9 cellular contexts compared by ENCODE assay signal in the genomic region with DNA sequence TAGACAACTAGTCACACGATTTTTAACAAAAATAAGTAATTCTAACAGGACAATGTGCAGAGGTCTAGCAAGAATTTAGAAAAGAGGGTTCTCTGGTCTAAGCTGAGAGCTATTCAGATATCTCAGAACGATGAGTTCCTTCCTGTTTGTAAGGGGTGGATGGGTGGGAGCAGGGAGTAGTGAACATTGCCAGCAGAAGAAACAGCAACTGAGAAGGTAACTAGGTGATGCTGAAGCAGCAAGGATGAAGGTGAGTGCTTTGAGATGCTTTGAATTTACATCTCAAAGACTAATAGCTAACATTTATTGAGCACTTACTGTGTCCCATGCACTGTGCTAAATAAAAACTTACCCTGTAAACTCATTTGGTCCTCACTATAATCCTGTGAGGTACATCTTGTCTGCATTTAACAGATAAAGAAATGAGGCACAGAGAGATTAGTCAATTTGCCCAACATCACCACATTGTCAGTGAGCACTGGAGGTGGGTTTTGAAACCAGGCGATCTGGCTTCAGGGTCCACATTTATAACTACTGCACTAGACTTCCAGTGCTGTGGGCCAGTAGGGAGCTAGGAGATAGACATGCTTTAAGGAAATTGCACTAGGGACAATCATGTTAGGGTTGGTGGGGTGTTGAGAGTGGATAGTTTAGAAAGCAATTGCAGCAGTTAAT. TPM values are rescaled to one million over a fixed set of nuclear protein-coding genes. Genes with fewer than 3 reads are reported as not detected.
A peak's percentile ranks its signal among the peaks of the same experiment; 100 is the strongest.
DNase-seq lines count a peak whose midpoint lies in the region; ATAC-seq and TF ChIP-seq lines count a peak whose summit lies in the region.
"Had no signal": no experiment of that assay in that cellular context is flagged by ENCODE, and none has a peak within 500 bp of the region (broad histone marks: within the 10 kb centered on the region; RNA-seq: fewer than 3 reads in every experiment).

No MANE protein-coding gene starts in this region.

- no peaks in the 10 kb centered on the region for H3K9me3 Mint-ChIP-seq in T-helper 2 cell treated with Interferon-gamma antibody and Interleukin-4, amounts not matched to agents 5 μg/mL and 100 μg/mL, for 36 hours
- H3K9me3 Mint-ChIP-seq: nephron had no signal

- peaks cover 25% of the 10 kb centered on the region for H3K4me1 ChIP-seq in adipocyte (ENCODE audit: control insufficient read depth, insufficient read depth, low read length)

- H3K4me3 Mint-ChIP-seq in T-helper 2 cell treated with Interferon-gamma antibody and Interleukin-4, amounts not matched to agents 5 μg/mL and 100 μg/mL, for 36 hours: no peak overlapping the region
- H3K4me3 Mint-ChIP-seq: nephron had no signal

- no peaks in the 10 kb centered on the region for H3K27me3 ChIP-seq in adipocyte (replicated peaks; ENCODE audit: control insufficient read depth, insufficient read depth, low read length)

- ATAC-seq in HG03378 (IDR thresholded peaks at IDR 0.05; ENCODE audit: unreplicated experiment): peak; percentile 9
- ATAC-seq in omental fat pad (ENCODE audit: low FRiP score): peak; percentile 37
- no peak for ATAC-seq in HG02678 (IDR thresholded peaks at IDR 0.05; ENCODE audit: unreplicated experiment)
- ATAC-seq in GM18873 (IDR thresholded peaks at IDR 0.05; ENCODE audit: low FRiP score, unreplicated experiment): no peak
- ATAC-seq in HG03025 (IDR thresholded peaks at IDR 0.05; ENCODE audit: low FRiP score, unreplicated experiment): no peak

- H3K4me3 ChIP-seq in adipocyte (ENCODE audit: low read length): no peak overlapping the region

- H3K27me3 Mint-ChIP-seq in T-helper 2 cell treated with Interferon-gamma antibody and Interleukin-4, amounts not matched to agents 5 μg/mL and 100 μg/mL, for 36 hours (ENCODE audit: low read depth): no peaks in the 10 kb centered on the region

- H3K36me3 ChIP-seq in adipocyte (ENCODE audit: control insufficient read depth, insufficient read depth, low read length, severe bottlenecking): peaks cover 44% of the 10 kb centered on the region

- no peak for TF ChIP-seq CTCF in omental fat pad (IDR thresholded peaks at IDR 0.05)

- peaks cover 32% of the 10 kb centered on the region for H3K36me3 Mint-ChIP-seq in T-helper 2 cell treated with Interferon-gamma antibody and Interleukin-4, amounts not matched to agents 5 μg/mL and 100 μg/mL, for 36 hours (ENCODE audit: low read depth)

- no peaks in the 10 kb centered on the region for H3K9me3 ChIP-seq in adipocyte (ENCODE audit: control insufficient read depth, low read length)

- no peak overlapping the region for H3K9ac ChIP-seq in adipocyte (ENCODE audit: low read length)

- H3K4me1 Mint-ChIP-seq in T-helper 2 cell treated with Interferon-gamma antibody and Interleukin-4, amounts not matched to agents 5 μg/mL and 100 μg/mL, for 36 hours (ENCODE audit: low read depth): peaks cover 22% of the 10 kb centered on the region
- H3K4me1 Mint-ChIP-seq: nephron had no signal

- DNase-seq in T-helper 2 cell treated with Interferon-gamma antibody and Interleukin-4, amounts not matched to agents 5 μg/mL and 100 μg/mL, for 36 hours (ENCODE audit: low spot score): no peak
- DNase-seq in T-helper 2 cell (no peak), adipocyte (ENCODE audit: low read depth) (peak; percentile 13), omental fat pad (ENCODE audit: low spot score) (no peak)

- peak overlapping the region; percentile 71 for H3K27ac Mint-ChIP-seq in T-helper 2 cell treated with Interferon-gamma antibody and Interleukin-4, amounts not matched to agents 5 μg/mL and 100 μg/mL, for 36 hours

RNA-seq across cellular contexts. Expression of gene BRD2, which starts 15.7 kb away (rescaled TPM):
- total RNA-seq in omental fat pad: 100 to 1,000 TPM; 133 to 257 (median 154) TPM

RNA-seq across cellular contexts. Expression of gene HLA-DOA, which starts 25.3 kb away (rescaled TPM):
- total RNA-seq in omental fat pad: 10 to 100 TPM in 2 of 4 donors, 1 to 10 TPM in 2; 1.0 to 20.8 (median 6.8) TPM

RNA-seq across cellular contexts. Expression of gene HLA-DMA, which starts 31.2 kb away (rescaled TPM):
- total RNA-seq in omental fat pad: 10 to 100 TPM; 27.6 to 81.7 (median 55.7) TPM

RNA-seq across cellular contexts. Expression of gene HLA-DMB, which starts 43.3 kb away (rescaled TPM):
- 10 to 100 TPM; 18.4 to 79.6 (median 35.0) TPM for total RNA-seq in omental fat pad

Comparison
In these comparisons a context has a peak if more than half of its experiments do, and no peak if none do; other contexts are left out.
1. ATAC-seq: peak in HG03378 (single experiment) and omental fat pad (single experiment); none in HG02678 (single experiment), GM18873 (single experiment) and HG03025 (single experiment).